In genomic region chr2:226758886-226759660, GRCh38 we compare ENCODE assay signal across 9 cellular contexts. TPM values are rescaled to one million over a fixed set of nuclear protein-coding genes. Genes with fewer than 3 reads are reported as not detected.
DNase-seq lines count a peak whose midpoint lies in the region; ATAC-seq and TF ChIP-seq lines count a peak whose summit lies in the region.
"Had no signal": no experiment of that assay in that cellular context is flagged by ENCODE, and none has a peak within 500 bp of the region (broad histone marks: within the 10 kb centered on the region; RNA-seq: fewer than 3 reads in every experiment).

No MANE protein-coding gene starts in this region.

- TF ChIP-seq EP300 in transverse colon (IDR thresholded peaks at IDR 0.05; ENCODE audit: low read depth): no peak

- H3K27me3 ChIP-seq in right cardiac atrium (ENCODE audit: control insufficient read depth, insufficient read depth) (no peaks in the 10 kb centered on the region), transverse colon (no peaks in the 10 kb centered on the region)

- no peak for TF ChIP-seq CTCF in HFFc6 (IDR thresholded peaks at IDR 0.05)
- TF ChIP-seq CTCF in astrocyte of the cerebellum (IDR thresholded peaks at IDR 0.05; ENCODE audit: low read depth, low read length, missing control alignments): no peak
- TF ChIP-seq CTCF in transverse colon (IDR thresholded peaks at IDR 0.05): no peak

- CTCF ChIA-PET in activated CD8-positive, alpha-beta memory T cell treated with anti-CD3 and anti-CD28 coated beads, Interleukin-2, amount 10 ng/mL, durations not matched to agents 7 days and 5 days (lab: Charles Lee): interaction anchor here (1.2 kb wide), 1 partner anchor 9 kb away, joined by 4 read pairs; no protein-coding TSS in a partner anchor

- no peaks in the 10 kb centered on the region for H3K27me3 Mint-ChIP-seq in HFFc6 (ENCODE audit: insufficient read depth)
- no peaks in the 10 kb centered on the region for H3K27me3 Mint-ChIP-seq in activated CD8-positive, alpha-beta memory T cell treated with anti-CD3 and anti-CD28 coated beads, Interleukin-2, amount 10 ng/mL, durations not matched to agents 7 days and 5 days

- in situ Hi-C loops in astrocyte of the cerebellum (cut with HindIII; ENCODE audit: low sequenced_read_pairs) (no loop called here), transverse colon (cut with MboI; ENCODE audit: low pct_ligation_motif_present in 1 of 4, low pct_unique_long_range_greater_than_20kb in 1 of 4, low sequenced_read_pairs in 3 of 4) (no loop called here)

- H3K27ac ChIP-seq in right cardiac atrium (ENCODE audit: low read length): peak overlapping the region; percentile 86
- peak overlapping the region; percentile 19 to 66 (median 62) for H3K27ac ChIP-seq in transverse colon

- peak overlapping the region; percentile 65 for H3K4me3 Mint-ChIP-seq in HFFc6
- no peak overlapping the region for H3K4me3 Mint-ChIP-seq in activated CD8-positive, alpha-beta memory T cell treated with anti-CD3 and anti-CD28 coated beads, Interleukin-2, amount 10 ng/mL, durations not matched to agents 7 days and 5 days

- peaks cover 5% of the 10 kb centered on the region for H3K4me1 ChIP-seq in right cardiac atrium (ENCODE audit: control insufficient read depth, insufficient read depth, low read length)
- peaks cover 6 to 28% (median 9%) of the 10 kb centered on the region in 4 donors for H3K4me1 ChIP-seq in transverse colon

- ATAC-seq in right cardiac atrium (peak; percentile 76 to 78), GM18909 (IDR thresholded peaks at IDR 0.05; ENCODE audit: poor library complexity, unreplicated experiment) (no peak)
- no peak for ATAC-seq in activated CD8-positive, alpha-beta memory T cell treated with anti-CD3 and anti-CD28 coated beads, Interleukin-2, amount 10 ng/mL, durations not matched to agents 7 days and 5 days

- DNase-seq in HFFc6 (peak; percentile 79), astrocyte of the cerebellum (ENCODE audit: low read depth) (peak; percentile 64), right cardiac atrium (no peak), transverse colon (no peak), NCI-H2081 (lab: John Stamatoyannopoulos, UW) (no peak)
- DNase-seq in activated CD8-positive, alpha-beta memory T cell treated with anti-CD3 and anti-CD28 coated beads, Interleukin-2, amount 10 ng/mL, durations not matched to agents 7 days and 5 days: no peak
- DNase-seq: NCI-H2227 treated with DMSO at 0.1 percent for 48 hours, nucleus accumbens had no signal

- H3K9me3 ChIP-seq in right cardiac atrium (ENCODE audit: control insufficient read depth, low read length) (no peaks in the 10 kb centered on the region), transverse colon (no peaks in the 10 kb centered on the region)

- 32% methylated on average over 3 of the region's 3 CpGs for WGBS in right cardiac atrium
- 55 to 69% methylated on average over 3 of the region's 3 CpGs for WGBS in transverse colon (ENCODE audit: low coverage in 1 of 2), 2 donors

- no peak overlapping the region for H3K4me3 ChIP-seq in astrocyte of the cerebellum (ENCODE audit: low read depth, low read length)
- H3K4me3 ChIP-seq in right cardiac atrium (ENCODE audit: low read length): no peak overlapping the region
- H3K4me3 ChIP-seq in transverse colon: no peak overlapping the region

- H3K36me3 Mint-ChIP-seq in HFFc6 (ENCODE audit: low read depth): peaks cover 33% of the 10 kb centered on the region
- peaks cover 2% of the 10 kb centered on the region for H3K36me3 Mint-ChIP-seq in activated CD8-positive, alpha-beta memory T cell treated with anti-CD3 and anti-CD28 coated beads, Interleukin-2, amount 10 ng/mL, durations not matched to agents 7 days and 5 days

- TF ChIP-seq POLR2A in transverse colon (IDR thresholded peaks at IDR 0.05): no peak

- H3K36me3 ChIP-seq in transverse colon: no peaks in the 10 kb centered on the region

- H3K27ac Mint-ChIP-seq in HFFc6: peak overlapping the region; percentile 75
- H3K27ac Mint-ChIP-seq in activated CD8-positive, alpha-beta memory T cell treated with anti-CD3 and anti-CD28 coated beads, Interleukin-2, amount 10 ng/mL, durations not matched to agents 7 days and 5 days: no peak overlapping the region

- peaks cover 1% of the 10 kb centered on the region; the same call in 1 of the 2 replicates for H3K9me3 Mint-ChIP-seq in HFFc6
- H3K9me3 Mint-ChIP-seq in activated CD8-positive, alpha-beta memory T cell treated with anti-CD3 and anti-CD28 coated beads, Interleukin-2, amount 10 ng/mL, durations not matched to agents 7 days and 5 days (ENCODE audit: low read depth): no peaks in the 10 kb centered on the region

- H3K4me1 Mint-ChIP-seq in HFFc6 (ENCODE audit: low read depth): peaks cover 97% of the 10 kb centered on the region
- H3K4me1 Mint-ChIP-seq in activated CD8-positive, alpha-beta memory T cell treated with anti-CD3 and anti-CD28 coated beads, Interleukin-2, amount 10 ng/mL, durations not matched to agents 7 days and 5 days: no peaks in the 10 kb centered on the region

- intact Hi-C loops in right cardiac atrium (cut with DNase I) (no loop called here), transverse colon (cut with DNase I; ENCODE audit: low total_unique reads) (no loop called here)

RNA-seq across cellular contexts. Expression of gene IRS1, which starts 40.5 kb away (rescaled TPM):
- total RNA-seq in HFFc6 (2021; fragmentation: NEBNext Ultra II Directional; extraction: Animal tissue kit (Norgen Biotek cat#: 25700)): 10 to 100 TPM; 37.4 to 49.9 (median 44.4) TPM
- total RNA-seq in right cardiac atrium: 10 to 100 TPM; 14.2 to 16.0 (median 15.0) TPM
- polyA plus RNA-seq in right cardiac atrium: 6.2 TPM
- 10 to 100 TPM in 3 of 4 donors, 1 to 10 TPM in 1; 6.2 to 20.9 (median 12.8) TPM for total RNA-seq in transverse colon
- 1 to 10 TPM; 4.5 to 5.8 TPM for total RNA-seq in activated CD8-positive, alpha-beta memory T cell treated with anti-CD3 and anti-CD28 coated beads, Interleukin-2, amount 10 ng/mL, durations not matched to agents 7 days and 5 days

Comparison
In these comparisons a context has a peak if more than half of its experiments do, and no peak if none do; other contexts are left out.
1. DNase-seq: peak in HFFc6 (single experiment) and astrocyte of the cerebellum (single experiment); none in right cardiac atrium (0 of 3), transverse colon (single experiment), activated CD8-positive, alpha-beta memory T cell treated with anti-CD3 and anti-CD28 coated beads, Interleukin-2, amount 10 ng/mL, durations not matched to agents 7 days and 5 days (single experiment) and NCI-H2081 (0 of 2).
2. ATAC-seq: peak in right cardiac atrium (2 of 2); none in activated CD8-positive, alpha-beta memory T cell treated with anti-CD3 and anti-CD28 coated beads, Interleukin-2, amount 10 ng/mL, durations not matched to agents 7 days and 5 days (single experiment) and GM18909 (single experiment).